In the genomic region with DNA sequence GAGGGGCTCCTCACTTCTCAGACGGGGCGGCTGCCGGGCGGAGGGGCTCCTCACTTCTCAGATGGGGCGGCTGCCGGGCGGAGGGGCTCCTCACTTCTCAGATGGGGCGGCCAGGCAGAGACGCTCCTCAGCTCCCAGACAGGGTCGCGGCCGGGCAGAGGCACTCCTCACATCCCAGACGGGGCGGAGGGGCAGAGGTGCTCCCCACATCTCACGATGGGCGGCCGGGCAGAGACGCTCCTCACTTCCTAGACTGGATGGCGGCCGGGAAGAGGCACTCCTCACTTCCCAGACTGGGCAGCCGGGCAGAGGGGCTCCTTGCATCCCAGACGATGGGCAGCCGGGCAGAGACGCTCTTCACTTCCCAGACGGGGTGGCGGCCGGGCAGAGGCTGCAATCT, we compare ENCODE assay signal across 11 cellular contexts. TPM values are rescaled to one million over a fixed set of nuclear protein-coding genes. Genes with fewer than 3 reads are reported as not detected.
"Had no signal": no experiment of that assay in that cellular context is flagged by ENCODE, and none has a peak within 500 bp of the region (broad histone marks: within the 10 kb centered on the region; RNA-seq: fewer than 3 reads in every experiment).

No MANE protein-coding gene starts in this region.

RNA-seq across cellular contexts. Expression of a gene that starts 25.9 kb away (rescaled TPM):
- total RNA-seq: hepatocyte, kidney epithelial cell, left cardiac atrium, left colon, left lobe of liver, left ventricle myocardium inferior, left ventricle myocardium superior, liver, mesenteric fat pad, mucosa of descending colon had no signal
- polyA plus RNA-seq: liver had no signal

RNA-seq across cellular contexts. Expression of a gene that starts 42.2 kb away (rescaled TPM):
- polyA plus RNA-seq: naive thymus-derived CD4-positive, alpha-beta T cell had no signal
